In genomic region chr14:105533811-105534498, GRCh38 we compare ENCODE assay signal across 22 cellular contexts. TPM values are rescaled to one million over a fixed set of nuclear protein-coding genes. Genes with fewer than 3 reads are reported as not detected.
"Had no signal": no experiment of that assay in that cellular context is flagged by ENCODE, and none has a peak within 500 bp of the region (broad histone marks: within the 10 kb centered on the region; RNA-seq: fewer than 3 reads in every experiment).

No MANE protein-coding gene starts in this region.

- H3K36me3 Mint-ChIP-seq: type B pancreatic cell had no signal

- H3K4me3 Mint-ChIP-seq: nephron; stimulated activated effector memory CD8-positive, alpha-beta T cell treated with anti-CD3 and anti-CD28 coated beads, Interleukin-12 subunit alpha, Interleukin-12 subunit beta, amount 100 ng/mL, for 72 hours; type B pancreatic cell had no signal

- DNase-seq: colonic mucosa; effector CD8-positive, alpha-beta T cell; heart left ventricle; hippocampal formation; left colon; left ventricle myocardium superior; mesenchymal stem cell; midbrain; stimulated activated CD4-positive, alpha-beta T cell treated with anti-CD3 and anti-CD28 coated beads, Interleukin-4, amount 100 ng/mL, for 1 hour; stimulated activated CD8-positive, alpha-beta memory T cell treated with anti-CD3 and anti-CD28 coated beads, Interleukin-4, amount 100 ng/mL, for 48 hours; stimulated activated naive CD8-positive, alpha-beta T cell treated with anti-CD3 and anti-CD28 coated beads, Interleukin-15, Interleukin-2, amounts not matched to agents 100 U/mL and 50 U/mL, for 24 hours; thyroid gland; uterus had no signal

- H3K27me3 ChIP-seq: thyroid gland, uterus had no signal

- H3K36me3 ChIP-seq: colonic mucosa, heart left ventricle, suprapubic skin, thyroid gland, uterus had no signal

- ATAC-seq: esophagus mucosa; heart left ventricle; left colon; left ventricle myocardium superior; stimulated activated effector memory CD8-positive, alpha-beta T cell treated with anti-CD3 and anti-CD28 coated beads, Interleukin-12 subunit alpha, Interleukin-12 subunit beta, amount 100 ng/mL, for 72 hours; stimulated activated naive CD8-positive, alpha-beta T cell treated with anti-CD3 and anti-CD28 coated beads, Interleukin-15, Interleukin-2, amounts not matched to agents 100 U/mL and 50 U/mL, for 24 hours had no signal

- H3K4me3 ChIP-seq: colonic mucosa, dorsolateral prefrontal cortex, heart left ventricle, lung, smooth muscle cell, suprapubic skin, thyroid gland, uterus had no signal

- H3K9me3 Mint-ChIP-seq: nephron; stimulated activated effector memory CD8-positive, alpha-beta T cell treated with anti-CD3 and anti-CD28 coated beads, Interleukin-12 subunit alpha, Interleukin-12 subunit beta, amount 100 ng/mL, for 72 hours; type B pancreatic cell had no signal

- H3K9me3 ChIP-seq: colonic mucosa, heart left ventricle, suprapubic skin, thyroid gland, uterus had no signal

- H3K27ac ChIP-seq: colonic mucosa, dorsolateral prefrontal cortex, heart left ventricle, suprapubic skin, thyroid gland, uterus had no signal

- H3K27ac Mint-ChIP-seq: nephron; stimulated activated effector memory CD8-positive, alpha-beta T cell treated with anti-CD3 and anti-CD28 coated beads, Interleukin-12 subunit alpha, Interleukin-12 subunit beta, amount 100 ng/mL, for 72 hours; type B pancreatic cell had no signal

RNA-seq across cellular contexts. Expression of gene CRIP1, which starts 47.3 kb away (rescaled TPM):
- total RNA-seq: frontal cortex had no signal
